In genomic region chr12:75479963-75480461, GRCh38 we compare ENCODE assay signal across 8 cellular contexts. TPM values are rescaled to one million over a fixed set of nuclear protein-coding genes. Genes with fewer than 3 reads are reported as not detected.
DNase-seq lines count a peak whose midpoint lies in the region; ATAC-seq and TF ChIP-seq lines count a peak whose summit lies in the region.

No MANE protein-coding gene starts in this region.

- H3K4me1 Mint-ChIP-seq in GM23338: peaks cover 19% of the 10 kb centered on the region

- H3K9ac ChIP-seq in OCI-LY1 (ENCODE audit: low read length): peak overlapping the region; percentile 87

- no peak for TF ChIP-seq EP300 in ovary (IDR thresholded peaks at IDR 0.05)

- H3K9me3 ChIP-seq in OCI-LY1 (ENCODE audit: low read length) (no peaks in the 10 kb centered on the region), ovary (no peaks in the 10 kb centered on the region)

- H3K27me3 ChIP-seq in GM23338 (ENCODE audit: insufficient read depth): no peaks in the 10 kb centered on the region
- no peaks in the 10 kb centered on the region for H3K27me3 ChIP-seq in OCI-LY1 (ENCODE audit: insufficient read depth, low read length)
- no peaks in the 10 kb centered on the region for H3K27me3 ChIP-seq in ovary

- 0 out of 2 replicates have a peak overlapping the region, but pooled peaks have one; percentile 43 for H3K27ac Mint-ChIP-seq in GM23338

- TF ChIP-seq CTCF in GM12864 (IDR thresholded peaks at IDR 0.05; ENCODE audit: low read depth, low read length, missing control alignments) (no peak), GM23338 (conservative IDR thresholded peaks at IDR 0.05; ENCODE audit: low read depth in 2 of 2) (no peak), OCI-LY1 (IDR thresholded peaks at IDR 0.05; ENCODE audit: low read length) (no peak), epithelial cell of esophagus (IDR thresholded peaks at IDR 0.05; ENCODE audit: insufficient read depth, low read depth, low read length, missing control alignments) (no peak), ovary (IDR thresholded peaks at IDR 0.05) (peak in 1 of 3 donors; percentile 7)

- H3K4me1 ChIP-seq in GM23338 (ENCODE audit: insufficient read depth) (peaks cover 11% of the 10 kb centered on the region), OCI-LY1 (ENCODE audit: insufficient read depth, low read length, severe bottlenecking) (peaks cover 78% of the 10 kb centered on the region), ovary (ENCODE audit: insufficient read depth) (peaks cover 5% of the 10 kb centered on the region)

- H4K20me1 ChIP-seq in GM23338 (replicated peaks; ENCODE audit: insufficient read depth) (no peaks in the 10 kb centered on the region), OCI-LY1 (ENCODE audit: insufficient read depth, low read length) (no peaks in the 10 kb centered on the region)

- H2AFZ ChIP-seq in GM23338 (peak overlapping the region; percentile 75; the same call in 1 of the 2 replicates), OCI-LY1 (ENCODE audit: low read length) (peak overlapping the region; percentile 30)

- no peak for TF ChIP-seq POLR2A in ovary (IDR thresholded peaks at IDR 0.05)

- H3K9me3 Mint-ChIP-seq in GM23338: no peaks in the 10 kb centered on the region

- no peak overlapping the region for H3K27ac ChIP-seq in GM23338 (ENCODE audit: low read depth)
- peak overlapping the region; percentile 92 for H3K27ac ChIP-seq in OCI-LY1 (ENCODE audit: low read depth, low read length, poor library complexity, severe bottlenecking)
- H3K27ac ChIP-seq in ovary: peak overlapping the region in 1 of 2 donors; percentile 68

- peak overlapping the region; percentile 63; the same call in 1 of the 2 replicates for H3K4me3 ChIP-seq in GM12864 (ENCODE audit: low read depth, low read length)
- H3K4me3 ChIP-seq in GM23338: no peak overlapping the region
- H3K4me3 ChIP-seq in OCI-LY1 (ENCODE audit: low read depth, low read length, poor library complexity, severe bottlenecking): peak overlapping the region; percentile 82
- no peak overlapping the region for H3K4me3 ChIP-seq in epithelial cell of esophagus (ENCODE audit: low read length)
- H3K4me3 ChIP-seq in ovary: peak overlapping the region; percentile 50

- no peak for ATAC-seq in GM23338

- no peaks in the 10 kb centered on the region for H3K36me3 ChIP-seq in GM23338 (ENCODE audit: insufficient read depth)
- H3K36me3 ChIP-seq in OCI-LY1 (ENCODE audit: insufficient read depth, low read length): peaks cover 17% of the 10 kb centered on the region; the same call in 1 of the 2 replicates
- H3K36me3 ChIP-seq in ovary: no peaks in the 10 kb centered on the region

- H3K4me2 ChIP-seq in GM23338 (no peak overlapping the region), OCI-LY1 (ENCODE audit: low read length) (peak overlapping the region; percentile 88)

- WGBS in ovary, 3 donors: 2 to 8% (median 7%) methylated on average over 2 of the region's 2 CpGs

- H3K27me3 Mint-ChIP-seq in GM23338 (ENCODE audit: insufficient read depth, low read depth, poor library complexity): no peaks in the 10 kb centered on the region

- H3F3A ChIP-seq in GM23338 (replicated peaks; ENCODE audit: low read depth) (no peaks in the 10 kb centered on the region), OCI-LY1 (ENCODE audit: insufficient read depth, low read length) (no peaks in the 10 kb centered on the region)

- DNase-seq in GM12864 (ENCODE audit: low read depth): no peak
- no peak for DNase-seq in GM23338 (ENCODE audit: low spot score)
- DNase-seq in epithelial cell of esophagus (ENCODE audit: low read depth): peak; percentile 37
- DNase-seq in ovary: no peak
- DNase-seq in effector CD8-positive, alpha-beta T cell (lab: John Stamatoyannopoulos, UW): no peak
- no peak for DNase-seq in amygdala (lab: John Stamatoyannopoulos, UW)
- DNase-seq in NCI-H1417 treated with DMSO at 0.1 percent for 48 hours (lab: John Stamatoyannopoulos, UW): no peak

- H3K79me2 ChIP-seq in GM23338 (replicated peaks; ENCODE audit: insufficient read depth): no peaks in the 10 kb centered on the region
- peaks cover 26% of the 10 kb centered on the region for H3K79me2 ChIP-seq in OCI-LY1 (ENCODE audit: insufficient read depth, low read length)

- H3K4me3 Mint-ChIP-seq in GM23338: no peak overlapping the region

- H3K36me3 Mint-ChIP-seq in GM23338 (ENCODE audit: low read depth): no peaks in the 10 kb centered on the region

- H3K9me2 ChIP-seq in GM23338 (ENCODE audit: insufficient read depth): no peaks in the 10 kb centered on the region
- H3K9me2 ChIP-seq in OCI-LY1 (ENCODE audit: low read depth, low read length): no peaks in the 10 kb centered on the region

- intact Hi-C loops in ovary (cut with DNase I): loop anchor here in 2 of 4 donors (10.0 kb wide), 1 partner anchor 145 kb away; the partner anchor contains the start of genes CAPS2 (in 2 of the 2) and GLIPR1L1 (in 2 of the 2)

TF ChIP-seq in GM23338, 12 proteins besides CTCF, POLR2A, EP300 and RAD21:
- TF ChIP-seq EZH2phosphoT487 (IDR thresholded peaks at IDR 0.05; ENCODE audit: unreplicated experiment) (no peak), EZH2 (IDR thresholded peaks at IDR 0.05; ENCODE audit: low read depth, unreplicated experiment) (no peak), STAT1 (IDR thresholded peaks at IDR 0.05; ENCODE audit: unreplicated experiment) (no peak), POLR2AphosphoS5 (IDR thresholded peaks at IDR 0.05; ENCODE audit: low read depth) (no peak), REST (IDR thresholded peaks at IDR 0.05; ENCODE audit: unreplicated experiment) (no peak)

RNA-seq across cellular contexts. Expression of gene GLIPR1, which starts 0.5 kb away (rescaled TPM):
- total RNA-seq in GM23338 (2014; rRNA removed; shearing (Covaris generic)): 0.03 and 0.04 TPM in 2 replicates
- polyA plus RNA-seq in GM23338 (2016; fragmentation: Nextera tagmentation; extraction: Ambion mirVana) (4.8 and 6.1 TPM in 2 replicates), ovary (100 to 1,000 TPM in 1 of 2 donors, 10 to 100 TPM in 1; 10.5 to 122 TPM)
- total RNA-seq in ovary: 10 to 100 TPM in 5 of 7 donors, 1 to 10 TPM in 2; 8.5 to 53.4 (median 27.9) TPM

RNA-seq across cellular contexts. Expression of gene KRR1, which starts 31.4 kb away (rescaled TPM):
- total RNA-seq in GM23338 (2014; rRNA removed; shearing (Covaris generic)): 37.4 and 55.7 TPM in 2 replicates
- 113 and 120 TPM in 2 replicates for polyA plus RNA-seq in GM23338 (2016; fragmentation: Nextera tagmentation; extraction: Ambion mirVana)
- total RNA-seq in ovary: 10 to 100 TPM; 26.2 to 69.1 (median 48.7) TPM
- polyA plus RNA-seq in ovary: 10 to 100 TPM; 12.1 to 29.0 TPM

Comparison
In these comparisons a context has a peak if more than half of its experiments do, and no peak if none do; other contexts are left out.
1. H3K4me3 ChIP-seq: peak in GM12864 (single experiment), OCI-LY1 (single experiment) and ovary (single experiment); none in GM23338 (single experiment) and epithelial cell of esophagus (single experiment).